In the genomic region with DNA sequence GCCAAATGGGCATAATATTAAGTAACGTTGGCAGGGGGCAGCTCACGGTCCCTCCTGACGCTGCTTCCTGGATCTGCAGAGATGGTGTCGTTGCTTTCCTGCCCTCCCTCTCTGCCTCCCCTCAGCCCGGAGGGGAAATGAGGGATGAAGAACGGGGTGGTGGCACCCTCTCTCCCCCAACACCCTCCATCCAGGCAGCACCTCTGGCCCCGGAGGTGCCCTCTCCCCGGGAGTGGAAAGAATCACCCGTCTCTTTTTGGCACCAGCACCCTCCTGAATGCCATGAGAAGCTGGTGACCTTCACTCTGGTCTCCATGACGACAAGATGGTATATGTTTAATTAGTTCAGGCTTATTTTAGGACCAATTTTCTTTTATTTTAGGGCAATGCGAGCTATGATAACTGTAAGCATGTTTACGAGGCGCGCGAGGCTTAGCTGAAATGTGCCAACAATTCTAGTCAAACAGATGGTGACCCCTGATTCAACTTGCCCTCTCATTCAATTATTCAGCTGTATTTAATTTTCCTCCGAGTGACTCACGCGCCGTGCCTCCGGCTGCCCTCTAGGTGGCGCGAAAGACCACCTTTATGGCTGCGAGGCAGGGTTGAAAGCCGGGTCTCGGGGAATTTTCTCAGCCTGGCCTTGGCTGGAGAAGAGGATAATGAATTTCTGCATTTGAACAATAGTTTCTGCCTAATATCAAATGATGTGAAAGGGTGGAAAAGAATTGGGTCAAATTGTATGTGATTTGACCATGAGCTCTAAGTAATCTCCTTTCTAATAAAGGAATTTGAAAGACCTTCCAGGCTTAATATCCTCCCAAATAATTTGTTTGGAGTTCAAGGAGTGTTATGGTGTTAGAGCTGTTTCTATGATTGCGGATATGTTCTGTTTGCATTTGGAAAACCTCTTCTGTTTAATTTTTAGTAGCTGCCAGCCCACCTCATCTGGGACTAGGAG, we compare ENCODE assay signal across 8 cellular contexts.
DNase-seq lines count a peak whose midpoint lies in the region; ATAC-seq and TF ChIP-seq lines count a peak whose summit lies in the region.

No MANE protein-coding gene starts in this region.

- peak; percentile 82 for TF ChIP-seq CTCF in AG04449 (IDR thresholded peaks at IDR 0.05; ENCODE audit: insufficient read depth, low read length, missing control alignments)
- TF ChIP-seq CTCF in GM13977 (IDR thresholded peaks at IDR 0.05; ENCODE audit: extremely low read depth, insufficient read depth, missing control alignments), result peak; percentile 92
- peak; percentile 95 for TF ChIP-seq CTCF in liver (IDR thresholded peaks at IDR 0.05; ENCODE audit: low read depth, low read length, missing input control)

- 12% methylated on average over 26 of the region's 26 CpGs for WGBS in liver

- in situ Hi-C loops in GM13977 (cut with MboI; ENCODE audit: low pct_unique_long_range_greater_than_20kb, low sequenced_read_pairs, unreplicated experiment), result loop anchor here (25.0 kb wide), 1 partner anchor 1529 kb away; no protein-coding TSS in a partner anchor

- H3K4me1 ChIP-seq in liver (ENCODE audit: control insufficient read depth in 4 of 4, insufficient read depth in 4 of 4, low read length in 3 of 4), result no peaks in the 10 kb centered on the region

- H3K27ac ChIP-seq in liver (ENCODE audit: low read depth in 1 of 2, low read length in 2 of 2), result no peak overlapping the region

- H3K9ac ChIP-seq in liver (ENCODE audit: low read depth in 1 of 2, low read length in 2 of 2), result no peak overlapping the region

- no peak for ATAC-seq in GM21576 (IDR thresholded peaks at IDR 0.05; ENCODE audit: unreplicated experiment)

- no peaks in the 10 kb centered on the region for H3K36me3 ChIP-seq in liver (ENCODE audit: control insufficient read depth in 4 of 4, insufficient read depth in 3 of 4, low read depth in 1 of 4, low read length in 3 of 4)

- peaks cover 0 to 4% (median 0%) of the 10 kb centered on the region in 4 donors for H3K27me3 ChIP-seq in liver (ENCODE audit: control insufficient read depth in 4 of 4, insufficient read depth in 4 of 4, low read length in 3 of 4)

- H3K9me3 ChIP-seq in liver (ENCODE audit: control insufficient read depth in 4 of 4, low read length in 3 of 4), result no peaks in the 10 kb centered on the region

- peak; percentile 96 to 98 for TF ChIP-seq RAD21 in liver (IDR thresholded peaks at IDR 0.05)

- H3K4me3 ChIP-seq in AG04449 (ENCODE audit: low read depth, low read length) (no peak overlapping the region), liver (ENCODE audit: low read depth in 1 of 3, low read length in 3 of 3) (no peak overlapping the region)

- DNase-seq in AG04449 (ENCODE audit: low read depth, low spot score), result peak; percentile 23
- peak; percentile 82 for DNase-seq in GM13977 (ENCODE audit: low spot score)
- peak; percentile 60 for DNase-seq in NCI-H345 (lab: John Stamatoyannopoulos, UW)
- peak; percentile 29 to 43 for DNase-seq in activated CD4-positive, alpha-beta T cell treated with anti-CD3 and anti-CD28 coated beads for 4 hours
- peak; percentile 59 to 78 for DNase-seq in dermis microvascular lymphatic vessel endothelial cell (ENCODE audit: low read depth in 2 of 2)
- DNase-seq in stimulated activated CD4-positive, alpha-beta T cell treated with anti-CD3 and anti-CD28 coated beads, TNF-alpha, amount 100 ng/mL, for 24 hours (ENCODE audit: low read depth in 3 of 3), result peak; percentile 17 to 50 (median 33)

- POLR2A ChIA-PET in AG04449 (lab: Yijun Ruan, JAX), result no interaction called here

- CTCF ChIA-PET in AG04449 (lab: Yijun Ruan, JAX), result interaction anchor here (0.6 to 4.7 kb wide), 29 partner anchors 9 to 1902 kb away, joined by 3 to 72 read pairs (median 3); no protein-coding TSS in a partner anchor

TF ChIP-seq in liver, 16 proteins besides CTCF, POLR2A, EP300 and RAD21:
- TF ChIP-seq NR2F2 (IDR thresholded peaks at IDR 0.05), result peak; percentile 28
- peak in 1 of 2 donors; percentile 54 for TF ChIP-seq RXRA (IDR thresholded peaks at IDR 0.05)
- TF ChIP-seq SP1 (IDR thresholded peaks at IDR 0.05), result no peak
- peak; percentile 80 to 81 for TF ChIP-seq JUND (IDR thresholded peaks at IDR 0.05)
TF ChIP-seq in liver: peak in this region for 3.

Comparison
In these comparisons a context has a peak if more than half of its experiments do, and no peak if none do; other contexts are left out.
1. DNase-seq: peak in every context shown above with its lines; median percentile 82 in GM13977; 68 in dermis microvascular lymphatic vessel endothelial cell; 60 in NCI-H345; 36 in activated CD4-positive, alpha-beta T cell treated with anti-CD3 and anti-CD28 coated beads for 4 hours; 33 in stimulated activated CD4-positive, alpha-beta T cell treated with anti-CD3 and anti-CD28 coated beads, TNF-alpha, amount 100 ng/mL, for 24 hours; 23 in AG04449.